ENCODE assay signal across 1 cellular context in the genomic region with DNA sequence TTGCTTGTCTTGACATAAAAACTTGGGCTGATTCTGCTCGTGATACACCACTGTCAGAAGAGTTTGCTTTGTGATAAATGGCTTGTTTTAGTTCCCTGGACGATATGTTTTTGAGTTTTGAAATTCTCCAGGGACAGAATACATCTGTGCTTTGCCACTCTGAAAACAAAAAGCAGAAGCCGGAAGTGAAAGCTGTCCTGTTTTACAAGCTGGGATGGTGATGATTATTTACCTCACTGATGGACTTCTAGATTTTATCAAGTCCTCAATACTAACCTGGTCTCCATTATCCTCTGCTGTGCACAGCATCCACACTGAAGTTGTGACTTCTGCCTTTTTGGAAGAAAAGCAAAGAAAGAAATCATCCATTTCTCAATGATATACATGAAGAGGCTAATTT.
TF ChIP-seq lines count a peak whose summit lies in the region.

No MANE protein-coding gene starts in this region.

TF ChIP-seq in IMR-90, 13 proteins besides CTCF, POLR2A, EP300 and RAD21:
- TF ChIP-seq RFX5 (IDR thresholded peaks at IDR 0.05; ENCODE audit: low read depth, low read length) (no peak), CEBPB (IDR thresholded peaks at IDR 0.05; ENCODE audit: low read depth, low read length) (no peak), NFE2L2 (IDR thresholded peaks at IDR 0.05; ENCODE audit: low read depth, low read length) (no peak), CHD1 (IDR thresholded peaks at IDR 0.05; ENCODE audit: low read depth, low read length) (no peak)
TF ChIP-seq in IMR-90: peak in this region for 0.
